Comparison of ENCODE assay signal across 19 cellular contexts in genomic region chr1:42744030-42744413, GRCh38. TPM values are rescaled to one million over a fixed set of nuclear protein-coding genes. Genes with fewer than 3 reads are reported as not detected.
DNase-seq lines count a peak whose midpoint lies in the region; ATAC-seq, FAIRE-seq and TF ChIP-seq lines count a peak whose summit lies in the region.
"Had no signal": no experiment of that assay in that cellular context is flagged by ENCODE, and none has a peak within 500 bp of the region (broad histone marks: within the 10 kb centered on the region; RNA-seq: fewer than 3 reads in every experiment).

No MANE protein-coding gene starts in this region.

- H3K4me1 ChIP-seq in H1 (replicated peaks in 1 of 4; ENCODE audit: control insufficient read depth in 3 of 4, insufficient read depth in 4 of 4, low read length in 3 of 4) = peaks cover 0 to 31% (median 24%) of the 10 kb centered on the region in 4 experiments; a peak in 6 of 7 replicates
- H3K4me1 ChIP-seq in osteoblast (ENCODE audit: insufficient read depth, low read length) = no peaks in the 10 kb centered on the region

- H4K91ac ChIP-seq in H1 (replicated peaks; ENCODE audit: insufficient read length, low read length) = no peak overlapping the region

- DNase-seq in SK-N-MC (ENCODE audit: low read depth, low spot score) = no peak
- no peak for DNase-seq in H1 (ENCODE audit: low read depth in 1 of 2, low spot score in 2 of 2)
- peak; percentile 62 for DNase-seq in osteoblast (ENCODE audit: insufficient read length, low spot score, missing footprints)
- DNase-seq in MV-4-11 (lab: John Stamatoyannopoulos, UW) = no peak
- DNase-seq: ACHN, C1 segment of cervical spinal cord, KG1, NCI-H187, NCI-H2227 treated with DMSO at 0.1 percent for 48 hours, NCI-H510A treated with DMSO at 0.1 percent for 48 hours, NCI-H774, Right ventricle myocardium superior had no signal

- TF ChIP-seq CTCF in H1 (IDR thresholded peaks at IDR 0.05; ENCODE audit: control extremely low read depth in 1 of 3, insufficient read depth in 1 of 3, low read depth in 1 of 3, low read length in 3 of 3) = no peak
- TF ChIP-seq CTCF in osteoblast (IDR thresholded peaks at IDR 0.05; ENCODE audit: extremely low read depth, low read depth, low read length) = no peak

- no peak for TF ChIP-seq EP300 in H1 (IDR thresholded peaks at IDR 0.05; ENCODE audit: borderline replicate concordance in 1 of 2, low read depth in 2 of 2, low read length in 2 of 2)

- H2AK5ac ChIP-seq in H1 (ENCODE audit: low read depth, low read length) = no peak overlapping the region

- no peak overlapping the region for H3K9ac ChIP-seq in SK-N-MC (ENCODE audit: insufficient read length)
- no peak overlapping the region for H3K9ac ChIP-seq in H1 (replicated peaks in 1 of 4; ENCODE audit: extremely low read depth in 1 of 4, low read depth in 3 of 4, low read length in 3 of 4)

- no peak overlapping the region for H2BK5ac ChIP-seq in H1 (ENCODE audit: low read depth, low read length)

- H4K20me1 ChIP-seq in H1 (replicated peaks in 1 of 2; ENCODE audit: control insufficient read depth in 1 of 2, insufficient read depth in 2 of 2, low read length in 2 of 2) = peaks cover 0 to 5% of the 10 kb centered on the region in 2 experiments
- H4K20me1 ChIP-seq in osteoblast (ENCODE audit: insufficient read depth, low read length) = peaks cover 8% of the 10 kb centered on the region

- H3K9me3 ChIP-seq in SK-N-MC (ENCODE audit: low read depth, low read length) = no peaks in the 10 kb centered on the region
- H3K9me3 ChIP-seq in H1 (ENCODE audit: insufficient read depth in 2 of 2, low read depth in 1 of 2, low read length in 1 of 2) = no peaks in the 10 kb centered on the region
- H3K9me3 ChIP-seq in osteoblast (ENCODE audit: low read depth, low read length) = no peaks in the 10 kb centered on the region

- no peak overlapping the region for H4K8ac ChIP-seq in H1 (ENCODE audit: extremely low read depth, insufficient read depth, low read length)

- H3K79me1 ChIP-seq in H1 (ENCODE audit: low read depth, low read length) = peaks cover 3% of the 10 kb centered on the region; the same call in 1 of the 2 replicates

- H2BK120ac ChIP-seq in H1 (replicated peaks; ENCODE audit: low read depth, low read length) = no peak overlapping the region

- ATAC-seq in GM18909 (IDR thresholded peaks at IDR 0.05; ENCODE audit: poor library complexity, unreplicated experiment) = no peak

- POLR2A ChIA-PET in H1 (lab: Charles Lee; ENCODE audit: partially characterized antibody) = interaction anchor here (1.3 to 3.7 kb wide), 5 partner anchors 13 to 77 kb away, joined by 3 to 9 read pairs (median 5); partner anchors contain the start of genes C1orf50, P3H1 and YBX1

- H2AFZ ChIP-seq in H1 (ENCODE audit: low read length) = no peak overlapping the region
- no peak overlapping the region for H2AFZ ChIP-seq in osteoblast (ENCODE audit: low read length)

- peaks cover 5% of the 10 kb centered on the region; the same call in 1 of the 2 replicates for H3K23me2 ChIP-seq in H1 (ENCODE audit: low read depth, low read length)

- no peak overlapping the region for H3K18ac ChIP-seq in H1 (ENCODE audit: extremely low read depth, low read length)

- H3K36me3 ChIP-seq in SK-N-MC (ENCODE audit: insufficient read depth, low read length) (no peaks in the 10 kb centered on the region; the same call in 1 of the 2 replicates), H1 (ENCODE audit: control insufficient read depth in 2 of 4, insufficient read depth in 4 of 4, low read length in 3 of 4) (peaks cover 3 to 14% (median 4%) of the 10 kb centered on the region in 4 experiments; a peak in 7 of 8 replicates), osteoblast (ENCODE audit: insufficient read depth, low read length) (peaks cover 36% of the 10 kb centered on the region)

- WGBS in H1 (ENCODE audit: extremely low coverage in 1 of 2, insufficient coverage in 1 of 2, insufficient read length in 1 of 2, insufficient replicate concordance in 2 of 2, low coverage in 1 of 2, low lambda C conversion rate in 2 of 2, missing lambda C conversion rate in 1 of 2), 2 experiments = 93% methylated on average over 9 of the region's 9 CpGs; no CpG with 5 or more reads in 1 of the 2 experiments

- no peak overlapping the region for H3K4me2 ChIP-seq in H1 (ENCODE audit: insufficient read depth in 1 of 2, low read depth in 2 of 2, low read length in 2 of 2)
- no peak overlapping the region for H3K4me2 ChIP-seq in osteoblast (ENCODE audit: insufficient read depth, low read length)

- TF ChIP-seq RAD21 in H1 (IDR thresholded peaks at IDR 0.05 in 1 of 2, conservative IDR thresholded peaks at IDR 0.05 in 1 of 2; ENCODE audit: low read depth in 2 of 2, low read length in 2 of 2) = no peak

- H3K23ac ChIP-seq in H1 (ENCODE audit: insufficient read length) = no peak overlapping the region

- CTCF ChIA-PET in H1 (lab: Charles Lee; ENCODE audit: partially characterized antibody) = interaction anchor here (1.3 to 9.8 kb wide), 4 partner anchors 9 to 166 kb away, joined by 3 to 77 read pairs (median 34); partner anchors contain the start of gene P3H1

- H3K79me2 ChIP-seq in H1 (ENCODE audit: control insufficient read depth in 1 of 2, insufficient read depth in 2 of 2, low read length in 2 of 2) = no peaks in the 10 kb centered on the region
- no peaks in the 10 kb centered on the region for H3K79me2 ChIP-seq in osteoblast (ENCODE audit: insufficient read depth, low read length)

- no peak overlapping the region for H2BK20ac ChIP-seq in H1 (ENCODE audit: low read length)

- H3K4me3 ChIP-seq in SK-N-MC (no peak overlapping the region), H1 (ENCODE audit: extremely low read depth in 1 of 4, insufficient read depth in 2 of 4, low read depth in 3 of 4, low read length in 4 of 4) (no peak overlapping the region), osteoblast (ENCODE audit: insufficient read depth, low read length) (no peak overlapping the region)

- peak overlapping the region; percentile 1; the same call in 1 of the 2 replicates for H3K27ac ChIP-seq in SK-N-MC
- no peak overlapping the region for H3K27ac ChIP-seq in H1 (ENCODE audit: low read depth, low read length)
- no peak overlapping the region for H3K27ac ChIP-seq in osteoblast (ENCODE audit: low read depth, low read length)

- H3K4ac ChIP-seq in H1 (replicated peaks; ENCODE audit: insufficient read length, low read depth, low read length) = no peak overlapping the region

- no peak for TF ChIP-seq POLR2A in H1 (IDR thresholded peaks at IDR 0.05; ENCODE audit: control extremely low read depth in 1 of 2, low read depth in 2 of 2, low read length in 2 of 2)

- H3K27me3 ChIP-seq in H1 (replicated peaks in 1 of 4; ENCODE audit: control insufficient read depth in 3 of 4, extremely low read depth in 1 of 4, insufficient read depth in 3 of 4, low read length in 3 of 4) = no peaks in the 10 kb centered on the region
- H3K27me3 ChIP-seq in osteoblast (ENCODE audit: insufficient read depth, low read length) = no peaks in the 10 kb centered on the region

- no peak overlapping the region for H3K14ac ChIP-seq in H1 (ENCODE audit: insufficient read length)

- H2BK15ac ChIP-seq in H1 (ENCODE audit: low read length) = no peak overlapping the region

- no peak overlapping the region for H3K56ac ChIP-seq in H1 (replicated peaks; ENCODE audit: insufficient read length, low read depth, low read length)

- no peak overlapping the region for H4K5ac ChIP-seq in H1 (ENCODE audit: insufficient read length, low read depth, low read length)

- H2BK12ac ChIP-seq in H1 (ENCODE audit: low read depth, low read length) = peak overlapping the region; percentile 14; the same call in 1 of the 2 replicates

- FAIRE-seq in H1 (lab: Jason Lieb, UNC) = no peak
- FAIRE-seq: D721Med, GM12892, GM18507, H54, RCC 7860 had no signal

RNA-seq across cellular contexts. Expression of gene CLDN19, which starts 4.0 kb away (rescaled TPM):
- 9.7 and 12.1 TPM in 2 replicates for total RNA-seq in H1 (2021; fragmentation: NEBNext Ultra II Directional; extraction: Animal tissue kit (Norgen Biotek cat#: 25700))
- 17.2 and 27.8 TPM in 2 replicates for polyA plus RNA-seq in H1 (2011; rRNA removed)
- polyA plus RNA-seq in H1 (2011; cell fraction: cytosol; rRNA removed) = 19.5 TPM
- polyA plus RNA-seq in H1 (2011; cell fraction: nucleus; rRNA removed) = 22.5 TPM
- polyA plus RNA-seq in H1 (2012, experiment 1 of 2) = 8.1 to 15.1 TPM (median 13.1 TPM) in 4 replicates
- polyA plus RNA-seq in H1 (2012, experiment 2 of 2) = 11.9 TPM
- 10.3 TPM for polyA plus RNA-seq in H1 (2013, experiment 1 of 2)
- polyA plus RNA-seq in H1 (2013, experiment 2 of 2) = 11.9 TPM
- 11.2 and 12.8 TPM in 2 replicates for polyA minus RNA-seq in H1 (2011; rRNA and poly(A)+ RNA removed)
- 9.9 TPM for polyA minus RNA-seq in H1 (2011; cell fraction: cytosol; rRNA and poly(A)+ RNA removed)
- 10.9 TPM for polyA minus RNA-seq in H1 (2011; cell fraction: nucleus; rRNA and poly(A)+ RNA removed)
- total RNA-seq in osteoblast = not detected in 2 replicates
- total RNA-seq: OCI-LY7, Right ventricle myocardium superior had no signal

RNA-seq across cellular contexts. Expression of gene P3H1, which starts 22.8 kb away (rescaled TPM):
- total RNA-seq in H1 (2021; fragmentation: NEBNext Ultra II Directional; extraction: Animal tissue kit (Norgen Biotek cat#: 25700)) = 58.4 and 60.4 TPM in 2 replicates
- 87.5 and 90.7 TPM in 2 replicates for polyA plus RNA-seq in H1 (2011; rRNA removed)
- polyA plus RNA-seq in H1 (2011; cell fraction: cytosol; rRNA removed) = 70.9 TPM
- 228 TPM for polyA plus RNA-seq in H1 (2011; cell fraction: nucleus; rRNA removed)
- 35.4 to 52.4 TPM (median 51.1 TPM) in 4 replicates for polyA plus RNA-seq in H1 (2012, experiment 1 of 2)
- polyA plus RNA-seq in H1 (2012, experiment 2 of 2) = 37.1 TPM
- 108 TPM for polyA plus RNA-seq in H1 (2013, experiment 1 of 2)
- polyA plus RNA-seq in H1 (2013, experiment 2 of 2) = 90.7 TPM
- 56.4 and 57.1 TPM in 2 replicates for polyA minus RNA-seq in H1 (2011; rRNA and poly(A)+ RNA removed)
- 30.7 TPM for polyA minus RNA-seq in H1 (2011; cell fraction: cytosol; rRNA and poly(A)+ RNA removed)
- 51.6 TPM for polyA minus RNA-seq in H1 (2011; cell fraction: nucleus; rRNA and poly(A)+ RNA removed)
- total RNA-seq in osteoblast = 209 and 213 TPM in 2 replicates

RNA-seq across cellular contexts. Expression of gene C1orf50, which starts 23.0 kb away (rescaled TPM):
- total RNA-seq in H1 (2021; fragmentation: NEBNext Ultra II Directional; extraction: Animal tissue kit (Norgen Biotek cat#: 25700)) = 6.9 and 7.1 TPM in 2 replicates
- polyA plus RNA-seq in H1 (2011; rRNA removed) = 2.1 and 3.2 TPM in 2 replicates
- 4.0 TPM for polyA plus RNA-seq in H1 (2011; cell fraction: cytosol; rRNA removed)
- polyA plus RNA-seq in H1 (2011; cell fraction: nucleus; rRNA removed) = 1.5 TPM
- 2.5 to 6.3 TPM (median 3.1 TPM) in 4 replicates for polyA plus RNA-seq in H1 (2012, experiment 1 of 2)
- 0.60 TPM for polyA plus RNA-seq in H1 (2012, experiment 2 of 2)
- 2.6 TPM for polyA plus RNA-seq in H1 (2013, experiment 1 of 2)
- polyA plus RNA-seq in H1 (2013, experiment 2 of 2) = 2.3 TPM
- polyA minus RNA-seq in H1 (2011; rRNA and poly(A)+ RNA removed) = 2.2 and 3.3 TPM in 2 replicates
- polyA minus RNA-seq in H1 (2011; cell fraction: cytosol; rRNA and poly(A)+ RNA removed) = 2.5 TPM
- 3.0 TPM for polyA minus RNA-seq in H1 (2011; cell fraction: nucleus; rRNA and poly(A)+ RNA removed)
- total RNA-seq in osteoblast = 4.7 and 5.9 TPM in 2 replicates

RNA-seq across cellular contexts. Expression of gene TMEM269, which starts 40.8 kb away (rescaled TPM):
- 0.35 and 0.61 TPM in 2 replicates for total RNA-seq in H1 (2021; fragmentation: NEBNext Ultra II Directional; extraction: Animal tissue kit (Norgen Biotek cat#: 25700))
- 0.14 TPM in 2 replicates for polyA plus RNA-seq in H1 (2011; rRNA removed)
- polyA plus RNA-seq in H1 (2011; cell fraction: cytosol; rRNA removed) = 0.19 TPM
- polyA plus RNA-seq in H1 (2011; cell fraction: nucleus; rRNA removed) = 0.29 TPM
- polyA plus RNA-seq in H1 (2012, experiment 1 of 2) = 0.10 to 0.39 TPM (median 0.20 TPM) in 4 replicates
- polyA plus RNA-seq in H1 (2012, experiment 2 of 2) = 0.08 TPM
- 0.12 TPM for polyA plus RNA-seq in H1 (2013, experiment 1 of 2)
- 0.13 TPM for polyA plus RNA-seq in H1 (2013, experiment 2 of 2)
- 0.22 and 0.24 TPM in 2 replicates for polyA minus RNA-seq in H1 (2011; rRNA and poly(A)+ RNA removed)
- not detected for polyA minus RNA-seq in H1 (2011; cell fraction: cytosol; rRNA and poly(A)+ RNA removed)
- 0.20 TPM for polyA minus RNA-seq in H1 (2011; cell fraction: nucleus; rRNA and poly(A)+ RNA removed)
- under 0.01 TPM in 2 replicates for total RNA-seq in osteoblast
- total RNA-seq: Right ventricle myocardium superior had no signal

Comparison
In these comparisons a context has a peak if more than half of its experiments do, and no peak if none do; other contexts are left out.
1. RNA of gene CLDN19, which starts 4.0 kb away (total RNA-seq): 9.7 to 12.1 TPM in H1; not detected in osteoblast; every median in the first group is over 10 times any median in the second.